Comparison of ENCODE assay signal across 8 cellular contexts in genomic region chr2:39120521-39120770, GRCh38. TPM values are rescaled to one million over a fixed set of nuclear protein-coding genes. Genes with fewer than 3 reads are reported as not detected.
DNase-seq lines count a peak whose midpoint lies in the region; ATAC-seq and TF ChIP-seq lines count a peak whose summit lies in the region.

No MANE protein-coding gene starts in this region.

- intact Hi-C loops in PC-3 (cut with micrococcal nuclease) = no loop called here

- TF ChIP-seq CTCF in AG09309 (IDR thresholded peaks at IDR 0.05; ENCODE audit: control insufficient read depth, insufficient read depth, low read depth, low read length, missing control alignments) = no peak
- TF ChIP-seq CTCF in PC-3 (conservative IDR thresholded peaks at IDR 0.05; ENCODE audit: low read depth, low read length) = no peak
- no peak for TF ChIP-seq CTCF in tibial nerve (IDR thresholded peaks at IDR 0.05)

- POLR2A ChIA-PET in PC-3 (lab: Charles Lee; ENCODE audit: unreplicated experiment) = interaction anchor here (0.6 to 1.1 kb wide), 4 partner anchors 21 to 173 kb away, joined by 3 to 9 read pairs (median 4); no protein-coding TSS in a partner anchor

- peak; percentile 18 for ATAC-seq in GM21723 (IDR thresholded peaks at IDR 0.05; ENCODE audit: unreplicated experiment)
- peak; percentile 8 for ATAC-seq in PC-3

- no TSS peak for BruUV-seq in PC-3 (replicated peaks; lab: Mats Ljungman, UMichigan)

- H2AFZ ChIP-seq in PC-3 (ENCODE audit: low read length) = no peak overlapping the region; the same call in 1 of the 2 replicates

- TF ChIP-seq POLR2A in tibial nerve (IDR thresholded peaks at IDR 0.05) = no peak

- H3K27ac ChIP-seq in PC-3 (ENCODE audit: low read length) (peak overlapping the region; percentile 87), tibial nerve (peak overlapping the region; percentile 90 to 99 (median 97))

- no peak for DNase-seq in AG09309 (ENCODE audit: low read depth)
- no peak for DNase-seq in PC-3
- DNase-seq in tibial nerve (ENCODE audit: low spot score in 2 of 2) = no peak
- no peak for DNase-seq in SKM-1 treated with dmso at 0.1 percent for 144 hours (lab: John Stamatoyannopoulos, UW; ENCODE audit: unreplicated experiment)
- DNase-seq in cortex of kidney (lab: John Stamatoyannopoulos, UW) = no peak
- no peak for DNase-seq in cerebellar cortex (ENCODE audit: low spot score)

- WGBS in tibial nerve, 2 donors = 0% methylated on average over 19 of the region's 37 CpGs; no CpG with 5 or more reads in 1 of the 2 donors

- H3K9me2 ChIP-seq in PC-3 (replicated peaks; ENCODE audit: low read length) = no peaks in the 10 kb centered on the region

- H3F3A ChIP-seq in PC-3 (ENCODE audit: low read length, unreplicated experiment) = no peaks in the 10 kb centered on the region

- H3K27me3 ChIP-seq in PC-3 (ENCODE audit: low read length) (no peaks in the 10 kb centered on the region), tibial nerve (no peaks in the 10 kb centered on the region)

- peaks cover 48% of the 10 kb centered on the region for H3K79me2 ChIP-seq in PC-3 (ENCODE audit: low read length)

- H3K4me3 ChIP-seq in AG09309 (ENCODE audit: control insufficient read depth, low read depth, low read length) (peak overlapping the region; percentile 86), PC-3 (ENCODE audit: low read length) (peak overlapping the region; percentile 84), iPS-11a (ENCODE audit: low read depth, low read length) (peak overlapping the region; percentile 67), tibial nerve (peak overlapping the region; percentile 80 to 93 (median 86))

- H3K4me1 ChIP-seq in PC-3 (ENCODE audit: insufficient read depth, low read length) = peaks cover 33% of the 10 kb centered on the region
- peaks cover 0 to 48% (median 39%) of the 10 kb centered on the region in 4 donors for H3K4me1 ChIP-seq in tibial nerve

- no peak overlapping the region for H3K4me2 ChIP-seq in PC-3 (ENCODE audit: low read length)

- peak overlapping the region; percentile 86 for H3K9ac ChIP-seq in PC-3 (ENCODE audit: low read length)

- CTCF ChIA-PET in PC-3 (lab: Charles Lee) = interaction anchor here (0.5 to 1.7 kb wide), 3 partner anchors 50 to 177 kb away, joined by 4 to 5 read pairs (median 5); no protein-coding TSS in a partner anchor

- no peaks in the 10 kb centered on the region; the same call in 1 of the 2 replicates for H3K36me3 ChIP-seq in PC-3 (ENCODE audit: low read depth, low read length)
- no peaks in the 10 kb centered on the region for H3K36me3 ChIP-seq in tibial nerve

- no peak for TF ChIP-seq EP300 in tibial nerve (IDR thresholded peaks at IDR 0.05)

- H3K9me3 ChIP-seq in PC-3 (ENCODE audit: low read length) = no peaks in the 10 kb centered on the region
- no peaks in the 10 kb centered on the region for H3K9me3 ChIP-seq in tibial nerve

- peaks cover 22% of the 10 kb centered on the region; the same call in 1 of the 2 replicates for H4K20me1 ChIP-seq in PC-3 (ENCODE audit: low read length)

RNA-seq across cellular contexts. Expression of gene SOS1, which starts 0.4 kb away (rescaled TPM):
- 9.7 and 10.5 TPM in 2 replicates for total RNA-seq in PC-3 (2014; rRNA removed)
- 10 to 100 TPM; 18.6 to 27.3 (median 23.4) TPM for total RNA-seq in tibial nerve
